Comparison of ENCODE assay signal across 22 cellular contexts in the genomic region with DNA sequence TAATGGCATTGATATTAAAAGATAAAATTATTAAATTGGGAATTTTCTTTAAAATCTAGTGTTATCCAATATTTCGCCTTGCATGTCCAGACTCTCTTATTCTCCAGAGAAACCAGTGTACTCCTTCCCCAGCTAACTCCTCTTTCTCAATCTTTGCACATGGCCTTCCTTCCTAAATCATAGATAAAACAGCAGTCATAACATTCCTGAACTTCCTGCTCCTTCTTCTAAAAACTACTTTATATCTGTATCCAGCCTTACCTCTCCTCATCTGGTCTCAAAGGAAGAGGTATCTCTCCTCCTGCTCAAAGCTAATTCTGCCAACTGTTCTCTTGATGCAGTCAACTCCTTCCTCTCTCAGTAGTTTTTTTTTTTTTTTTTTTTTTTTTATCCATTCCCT. TPM values are rescaled to one million over a fixed set of nuclear protein-coding genes. Genes with fewer than 3 reads are reported as not detected.
A peak's percentile ranks its signal among the peaks of the same experiment; 100 is the strongest.
DNase-seq lines count a peak whose midpoint lies in the region; ATAC-seq and TF ChIP-seq lines count a peak whose summit lies in the region.
"Had no signal": no experiment of that assay in that cellular context is flagged by ENCODE, and none has a peak within 500 bp of the region (broad histone marks: within the 10 kb centered on the region; RNA-seq: fewer than 3 reads in every experiment).

No MANE protein-coding gene starts in this region.

- H3K4me1 ChIP-seq in spleen, result no peaks in the 10 kb centered on the region
- H3K4me1 ChIP-seq: parathyroid adenoma, Peyer's patch, upper lobe of right lung had no signal

- H3K27ac ChIP-seq in spleen, result no peak overlapping the region
- H3K27ac ChIP-seq: parathyroid adenoma, Peyer's patch, upper lobe of right lung had no signal

- no peaks in the 10 kb centered on the region for H3K36me3 ChIP-seq in spleen
- H3K36me3 ChIP-seq: Peyer's patch, upper lobe of right lung had no signal

- DNase-seq in NCI-H226, result peak; percentile 48
- peak; percentile 53 to 60 for DNase-seq in cardiac fibroblast (ENCODE audit: low read depth in 2 of 2)
- DNase-seq in left ventricle myocardium superior, result no peak
- no peak for DNase-seq in NCI-H1436 (lab: John Stamatoyannopoulos, UW)
- no peak for DNase-seq in NCI-H69 (lab: John Stamatoyannopoulos, UW)
- no peak for DNase-seq in ACHN
- no peak for DNase-seq in spleen
- DNase-seq: activated CD8-positive, alpha-beta T cell treated with anti-CD3 and anti-CD28 coated beads for 36 hours; CD4-positive, CD25-positive, alpha-beta regulatory T cell; NCI-H1092; NCI-H1930; NCI-H526 treated with DMSO at 0.1 percent for 48 hours; nephron progenitor cell; Peyer's patch; stimulated activated CD4-positive, alpha-beta T cell treated with anti-CD3 and anti-CD28 coated beads, Interleukin-4, amount 100 ng/mL, for 4 hours; upper lobe of right lung had no signal

- ATAC-seq in left ventricle myocardium superior, result peak; percentile 65
- ATAC-seq: activated CD8-positive, alpha-beta T cell treated with anti-CD3 and anti-CD28 coated beads for 36 hours; activated naive CD4-positive, alpha-beta T cell treated with anti-CD3 and anti-CD28 coated beads, Interleukin-2, amount 50 U/mL, for 72 hours; GM12878; stimulated activated memory B cell treated with anti-CD40 and anti-IgM and Interleukin-4, amounts not matched to agents 10 μg/mL and 1 μg/mL and 100 μg/mL, for 72 hours; upper lobe of right lung had no signal

- H3K4me3 ChIP-seq in cardiac fibroblast (replicated peaks in 1 of 2; ENCODE audit: low read depth in 2 of 2, low read length in 2 of 2) (no peak overlapping the region), spleen (no peak overlapping the region)
- H3K4me3 ChIP-seq: GM12878, lung, mucosa of descending colon, Peyer's patch, upper lobe of right lung had no signal

- intact Hi-C loops in left ventricle myocardium superior (cut with micrococcal nuclease) (no loop called here), spleen (cut with DNase I; ENCODE audit: low total_unique reads) (no loop called here)

- H3K27me3 ChIP-seq in spleen (replicated peaks in 1 of 7), result no peaks in the 10 kb centered on the region
- H3K27me3 ChIP-seq: Peyer's patch, upper lobe of right lung had no signal

- in situ Hi-C loops in ACHN (cut with HindIII; ENCODE audit: low pct_ligation_motif_present, low pct_unique_long_range_greater_than_20kb, low sequenced_read_pairs), result no loop called here

- TF ChIP-seq CTCF in cardiac fibroblast (IDR thresholded peaks at IDR 0.05; ENCODE audit: low read depth, low read length) (no peak), spleen (IDR thresholded peaks at IDR 0.05 in 8 of 11, conservative IDR thresholded peaks at IDR 0.05 in 3 of 11) (no peak)

- 74 to 94% (median 89%) methylated on average over 1 of the region's 1 CpG for WGBS in spleen, 5 donors

- H3K9me3 ChIP-seq in spleen, result no peaks in the 10 kb centered on the region
- H3K9me3 ChIP-seq: mucosa of descending colon, Peyer's patch, upper lobe of right lung had no signal

- no peak for TF ChIP-seq POLR2A in spleen (IDR thresholded peaks at IDR 0.05)

RNA-seq across cellular contexts. Expression of gene NEK7, which starts 39.5 kb away (rescaled TPM):
- 215 TPM for total RNA-seq in left ventricle myocardium superior
- total RNA-seq in spleen, result 100 to 1,000 TPM in 3 of 7 donors, 10 to 100 TPM in 4; 65.7 to 120 (median 80.7) TPM
- polyA plus RNA-seq in spleen, result 10 to 100 TPM; 16.9 to 24.5 (median 17.9) TPM

Comparison
In these comparisons a context has a peak if more than half of its experiments do, and no peak if none do; other contexts are left out.
1. DNase-seq: peak in NCI-H226 (single experiment) and cardiac fibroblast (2 of 2); none in left ventricle myocardium superior (single experiment), NCI-H1436 (single experiment), NCI-H69 (single experiment), ACHN (single experiment) and spleen (single experiment).